ENCODE assay signal across 8 cellular contexts in genomic region chr1:8096105-8097011, GRCh38.
A peak's percentile ranks its signal among the peaks of the same experiment; 100 is the strongest.
DNase-seq lines count a peak whose midpoint lies in the region; ATAC-seq and TF ChIP-seq lines count a peak whose summit lies in the region.

No MANE protein-coding gene starts in this region.

- DNase-seq in ELR (ENCODE audit: low read depth) (peak; percentile 94), germinal center (ENCODE audit: low spot score) (no peak), HAP-1 (ENCODE audit: low spot score in 2 of 2) (no peak), dorsolateral prefrontal cortex (no peak)
- no peak for DNase-seq in central memory CD4-positive, alpha-beta T cell

- peak overlapping the region; percentile 91 for H3K9ac ChIP-seq in OCI-LY3 (ENCODE audit: low read length)
- no peak overlapping the region for H3K9ac ChIP-seq in rectal smooth muscle tissue (ENCODE audit: low read length)

- H3K9me3 ChIP-seq in OCI-LY3 (ENCODE audit: insufficient read depth, low read length): no peaks in the 10 kb centered on the region; the same call in 1 of the 2 replicates
- H3K9me3 ChIP-seq in HAP-1: no peaks in the 10 kb centered on the region

- no peaks in the 10 kb centered on the region for H4K20me1 ChIP-seq in OCI-LY3 (ENCODE audit: insufficient read depth, low read length)

- H3K79me2 ChIP-seq in OCI-LY3 (ENCODE audit: low read length): no peaks in the 10 kb centered on the region

- H3K27ac ChIP-seq in OCI-LY3 (ENCODE audit: low read length): peak overlapping the region; percentile 99
- peak overlapping the region; percentile 58 for H3K27ac ChIP-seq in rectal smooth muscle tissue (ENCODE audit: low read depth, low read length)
- H3K27ac ChIP-seq in dorsolateral prefrontal cortex: peak overlapping the region in 5 of 59 donors; percentile 28 to 67 (median 51)

- H3K36me3 ChIP-seq in OCI-LY3 (replicated peaks; ENCODE audit: low read depth, low read length) (peaks cover 8% of the 10 kb centered on the region), rectal smooth muscle tissue (ENCODE audit: control insufficient read depth, insufficient read depth, low read length) (no peaks in the 10 kb centered on the region), HAP-1 (replicated peaks) (no peaks in the 10 kb centered on the region)

- in situ Hi-C loops in HAP-1 (cut with MboI; ENCODE audit: low sequenced_read_pairs): no loop called here

- intact Hi-C loops in dorsolateral prefrontal cortex (cut with DNase I): no loop called here

- peak; percentile 40 for ATAC-seq in esophagus mucosa

- no peak overlapping the region for H2AFZ ChIP-seq in OCI-LY3 (ENCODE audit: low read depth, low read length)

- no peak for TF ChIP-seq CTCF in OCI-LY3 (IDR thresholded peaks at IDR 0.05; ENCODE audit: low read depth, low read length)
- no peak for TF ChIP-seq CTCF in dorsolateral prefrontal cortex (IDR thresholded peaks at IDR 0.05 in 54 of 56, conservative IDR thresholded peaks at IDR 0.05 in 2 of 56; ENCODE audit: low read depth in 1 of 56, partially characterized antibody in 56 of 56)

- H3K27me3 ChIP-seq in OCI-LY3 (ENCODE audit: low read depth, low read length) (no peaks in the 10 kb centered on the region), rectal smooth muscle tissue (ENCODE audit: control insufficient read depth, insufficient read depth, low read length) (no peaks in the 10 kb centered on the region), HAP-1 (ENCODE audit: low read depth) (no peaks in the 10 kb centered on the region), dorsolateral prefrontal cortex (no peaks in the 10 kb centered on the region)

- H3K4me1 ChIP-seq in OCI-LY3 (ENCODE audit: low read length) (peaks cover 55% of the 10 kb centered on the region), rectal smooth muscle tissue (ENCODE audit: control insufficient read depth, insufficient read depth, low read length) (peaks cover 12% of the 10 kb centered on the region), HAP-1 (peaks cover 17% of the 10 kb centered on the region)

- peak overlapping the region; percentile 77 for H3K4me2 ChIP-seq in OCI-LY3 (ENCODE audit: low read length)

- H3K4me3 ChIP-seq in OCI-LY3 (ENCODE audit: low read length): peak overlapping the region; percentile 61
- H3K4me3 ChIP-seq in rectal smooth muscle tissue (ENCODE audit: low read length): no peak overlapping the region
- no peak overlapping the region for H3K4me3 ChIP-seq in HAP-1
- no peak overlapping the region for H3K4me3 ChIP-seq in dorsolateral prefrontal cortex
